Comparison of ENCODE assay signal across 15 cellular contexts in the genomic region with DNA sequence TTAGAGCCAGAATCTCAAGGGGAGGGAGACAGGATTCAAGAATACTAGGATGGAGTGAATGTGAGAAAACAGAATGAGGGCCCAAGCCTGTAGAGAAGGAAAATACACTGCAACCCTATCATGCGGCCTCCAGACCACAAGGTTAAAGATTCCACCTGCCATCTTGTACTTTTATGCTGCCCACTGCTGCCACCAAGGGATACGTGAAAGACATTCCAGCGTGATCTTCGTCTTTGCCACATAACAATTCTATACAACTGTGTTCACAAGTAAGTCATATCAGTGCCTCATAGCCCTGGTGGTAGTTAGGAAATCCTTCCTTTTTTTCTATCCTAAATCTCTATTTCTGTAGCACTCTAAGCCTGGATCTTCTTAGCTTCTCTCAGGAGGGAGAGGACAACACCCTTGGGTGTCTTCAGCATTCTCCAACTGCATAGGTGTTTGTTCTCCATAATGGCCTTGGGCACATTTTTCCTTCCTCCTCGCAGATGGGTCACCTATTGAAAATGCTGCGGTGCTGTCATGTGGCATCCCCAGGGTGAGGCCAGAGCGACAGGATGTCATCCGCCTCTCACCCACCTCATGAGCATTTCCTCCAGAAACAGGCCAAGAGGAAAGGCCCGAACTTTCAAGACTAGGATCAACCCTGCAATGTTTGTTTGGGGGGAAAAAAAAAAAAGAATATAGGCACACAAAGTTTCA. TPM values are rescaled to one million over a fixed set of nuclear protein-coding genes. Genes with fewer than 3 reads are reported as not detected.
DNase-seq lines count a peak whose midpoint lies in the region; ATAC-seq and TF ChIP-seq lines count a peak whose summit lies in the region.
"Had no signal": no experiment of that assay in that cellular context is flagged by ENCODE, and none has a peak within 500 bp of the region (broad histone marks: within the 10 kb centered on the region; RNA-seq: fewer than 3 reads in every experiment).

No MANE protein-coding gene starts in this region.

- no peak for TF ChIP-seq POLR2A in gastroesophageal sphincter (IDR thresholded peaks at IDR 0.05)

- no peak overlapping the region for H3K9ac ChIP-seq in SK-N-MC (ENCODE audit: insufficient read length)

- no peak for ATAC-seq in heart right ventricle
- no peak for ATAC-seq in right cardiac atrium
- ATAC-seq in gastroesophageal sphincter: no peak
- ATAC-seq in GM21737 (IDR thresholded peaks at IDR 0.05; ENCODE audit: unreplicated experiment): no peak
- ATAC-seq: left cardiac atrium, Right ventricle myocardium inferior had no signal

- intact Hi-C loops in heart right ventricle (cut with DNase I): no loop called here
- intact Hi-C loops in right cardiac atrium (cut with DNase I): no loop called here

- peaks cover 11% of the 10 kb centered on the region for H3K4me1 Mint-ChIP-seq in type B pancreatic cell (ENCODE audit: unreplicated experiment)

- 78 to 83% methylated on average over 9 of the region's 9 CpGs for WGBS in heart right ventricle, 2 donors
- WGBS in right cardiac atrium: 84% methylated on average over 9 of the region's 9 CpGs
- 92 to 94% methylated on average over 3 to 6 of the region's 9 CpGs for WGBS in gastroesophageal sphincter (ENCODE audit: low coverage in 1 of 2), 2 donors

- peak overlapping the region; percentile 76 for H3K27ac Mint-ChIP-seq in type B pancreatic cell
- H3K27ac Mint-ChIP-seq: activated B cell treated with CpG ODN at 0.5 μM for 24 hours had no signal

- no peak overlapping the region for H3K4me3 Mint-ChIP-seq in type B pancreatic cell
- H3K4me3 Mint-ChIP-seq: activated B cell treated with CpG ODN at 0.5 μM for 24 hours had no signal

- H3K9me3 Mint-ChIP-seq in type B pancreatic cell: no peaks in the 10 kb centered on the region
- H3K9me3 Mint-ChIP-seq: activated B cell treated with CpG ODN at 0.5 μM for 24 hours had no signal

- peak overlapping the region in 8 of 10 donors; percentile 42 to 92 (median 86) for H3K27ac ChIP-seq in heart right ventricle
- no peak overlapping the region for H3K27ac ChIP-seq in right cardiac atrium (ENCODE audit: low read length)
- H3K27ac ChIP-seq in SK-N-MC: 0 out of 2 replicates have a peak overlapping the region, but pooled peaks have one; percentile 47
- peak overlapping the region in 3 of 4 donors; percentile 0 to 63 (median 57) for H3K27ac ChIP-seq in gastroesophageal sphincter
- H3K27ac ChIP-seq in caudate nucleus (ENCODE audit: low read depth, low read length): no peak overlapping the region
- H3K27ac ChIP-seq: colonic mucosa, neutrophil had no signal

- no peaks in the 10 kb centered on the region for H3K27me3 Mint-ChIP-seq in type B pancreatic cell
- H3K27me3 Mint-ChIP-seq: activated B cell treated with CpG ODN at 0.5 μM for 24 hours had no signal

- no peak for TF ChIP-seq EP300 in gastroesophageal sphincter (IDR thresholded peaks at IDR 0.05)

- DNase-seq in heart right ventricle (no peak), right cardiac atrium (no peak), SK-N-MC (ENCODE audit: low read depth, low spot score) (no peak), type B pancreatic cell (ENCODE audit: extremely low spot score, unreplicated experiment) (no peak), NCI-H226 (no peak), caudate nucleus (lab: John Stamatoyannopoulos, UW) (no peak)
- DNase-seq: activated B cell treated with CpG ODN at 0.5 μM for 24 hours, BE2C, colonic mucosa, left cardiac atrium, NCI-H446 had no signal

- no peak overlapping the region for H3K4me3 ChIP-seq in heart right ventricle
- H3K4me3 ChIP-seq in right cardiac atrium (ENCODE audit: low read length): no peak overlapping the region
- H3K4me3 ChIP-seq in SK-N-MC: no peak overlapping the region
- H3K4me3 ChIP-seq in gastroesophageal sphincter: no peak overlapping the region
- H3K4me3 ChIP-seq: colonic mucosa had no signal

- H3K27me3 ChIP-seq in heart right ventricle: no peaks in the 10 kb centered on the region
- no peaks in the 10 kb centered on the region for H3K27me3 ChIP-seq in right cardiac atrium (ENCODE audit: control insufficient read depth, insufficient read depth)
- no peaks in the 10 kb centered on the region for H3K27me3 ChIP-seq in gastroesophageal sphincter
- H3K27me3 ChIP-seq: BE2C, colonic mucosa, neutrophil had no signal

- H3K36me3 ChIP-seq in heart right ventricle (no peaks in the 10 kb centered on the region), SK-N-MC (ENCODE audit: insufficient read depth, low read length) (no peaks in the 10 kb centered on the region), gastroesophageal sphincter (no peaks in the 10 kb centered on the region)
- H3K36me3 ChIP-seq: BE2C, colonic mucosa, neutrophil had no signal

- no peak for TF ChIP-seq CTCF in heart right ventricle (IDR thresholded peaks at IDR 0.05)
- no peak for TF ChIP-seq CTCF in gastroesophageal sphincter (IDR thresholded peaks at IDR 0.05)
- no peak for TF ChIP-seq CTCF in type B pancreatic cell (conservative IDR thresholded peaks at IDR 0.05)

- H3K36me3 Mint-ChIP-seq in type B pancreatic cell: no peaks in the 10 kb centered on the region

- H3K9me3 ChIP-seq in heart right ventricle (peaks cover 0 to 4% (median 0%) of the 10 kb centered on the region in 11 donors), right cardiac atrium (ENCODE audit: control insufficient read depth, low read length) (no peaks in the 10 kb centered on the region), SK-N-MC (ENCODE audit: low read depth, low read length) (no peaks in the 10 kb centered on the region), gastroesophageal sphincter (no peaks in the 10 kb centered on the region)
- H3K9me3 ChIP-seq: BE2C, colonic mucosa, neutrophil had no signal

- H3K4me1 ChIP-seq in heart right ventricle (peaks cover 10 to 82% (median 56%) of the 10 kb centered on the region in 9 donors), right cardiac atrium (ENCODE audit: control insufficient read depth, insufficient read depth, low read length) (peaks cover 10% of the 10 kb centered on the region), gastroesophageal sphincter (peaks cover 0 to 58% (median 30%) of the 10 kb centered on the region in 3 donors)

RNA-seq across cellular contexts. Expression of a gene that starts 13.6 kb away (rescaled TPM):
- 1,000 to 10,000 TPM; 3,297 to 4,965 (median 3,717) TPM for total RNA-seq in heart right ventricle
- polyA plus RNA-seq in heart right ventricle: 1,000 to 10,000 TPM; 5,417 to 6,104 TPM
- 1,000 to 10,000 TPM; 3,534 to 4,755 (median 4,285) TPM for total RNA-seq in right cardiac atrium
- polyA plus RNA-seq in right cardiac atrium: 8,085 TPM
- 1,000 to 10,000 TPM; 1,925 to 3,753 (median 2,929) TPM for total RNA-seq in gastroesophageal sphincter
- 3,472 and 4,120 TPM in 2 replicates for total RNA-seq in type B pancreatic cell (ENCODE audit: low replicate concordance)

Comparison
In these comparisons a context has a peak if more than half of its experiments do, and no peak if none do; other contexts are left out.
1. H3K27ac ChIP-seq: peak in heart right ventricle (8 of 10), SK-N-MC (single experiment) and gastroesophageal sphincter (3 of 4); none in right cardiac atrium (single experiment) and caudate nucleus (single experiment).